ENCODE assay signal across 24 cellular contexts in genomic region chr11:69194396-69194795, GRCh38. TPM values are rescaled to one million over a fixed set of nuclear protein-coding genes. Genes with fewer than 3 reads are reported as not detected.
"Had no signal": no experiment of that assay in that cellular context is flagged by ENCODE, and none has a peak within 500 bp of the region (broad histone marks: within the 10 kb centered on the region; RNA-seq: fewer than 3 reads in every experiment).

No MANE protein-coding gene starts in this region.

- H3K9ac ChIP-seq: SK-N-SH had no signal

- ATAC-seq: Panc1, PC-3 had no signal

- H3K4me1 Mint-ChIP-seq: IgD-negative memory B cell had no signal

- H3K27ac ChIP-seq: RWPE1 had no signal

- H3K9me3 ChIP-seq: SK-N-SH had no signal

- DNase-seq: KBM-7, MV-4-11, NCI-H1048, NCI-H1105, NCI-H1417 treated with DMSO at 0.1 percent for 48 hours, NCI-H146, NCI-H1694 treated with DMSO at 0.1 percent for 48 hours, NCI-H1930, NCI-H2081, NCI-H2107, NCI-H2227 treated with DMSO at 0.1 percent for 48 hours, NCI-H524, NCI-H526 treated with DMSO at 0.1 percent for 48 hours, NCI-H748 treated with DMSO at 0.1 percent for 48 hours, PC-3, SHP77, SW 1271 had no signal

- H3K36me3 Mint-ChIP-seq: IgD-negative memory B cell had no signal

- H3K27ac Mint-ChIP-seq: IgD-negative memory B cell had no signal

- H3K4me3 Mint-ChIP-seq: IgD-negative memory B cell had no signal

- H3K4me2 ChIP-seq: SK-N-SH had no signal

RNA-seq across cellular contexts. Expression of gene SMIM38, which starts 38.7 kb away (rescaled TPM):
- total RNA-seq: HT1080, LHCN-M2, MCF 10A had no signal
- polyA plus RNA-seq: IgD-negative memory B cell had no signal
